Comparison of ENCODE assay signal across 10 cellular contexts in the genomic region with DNA sequence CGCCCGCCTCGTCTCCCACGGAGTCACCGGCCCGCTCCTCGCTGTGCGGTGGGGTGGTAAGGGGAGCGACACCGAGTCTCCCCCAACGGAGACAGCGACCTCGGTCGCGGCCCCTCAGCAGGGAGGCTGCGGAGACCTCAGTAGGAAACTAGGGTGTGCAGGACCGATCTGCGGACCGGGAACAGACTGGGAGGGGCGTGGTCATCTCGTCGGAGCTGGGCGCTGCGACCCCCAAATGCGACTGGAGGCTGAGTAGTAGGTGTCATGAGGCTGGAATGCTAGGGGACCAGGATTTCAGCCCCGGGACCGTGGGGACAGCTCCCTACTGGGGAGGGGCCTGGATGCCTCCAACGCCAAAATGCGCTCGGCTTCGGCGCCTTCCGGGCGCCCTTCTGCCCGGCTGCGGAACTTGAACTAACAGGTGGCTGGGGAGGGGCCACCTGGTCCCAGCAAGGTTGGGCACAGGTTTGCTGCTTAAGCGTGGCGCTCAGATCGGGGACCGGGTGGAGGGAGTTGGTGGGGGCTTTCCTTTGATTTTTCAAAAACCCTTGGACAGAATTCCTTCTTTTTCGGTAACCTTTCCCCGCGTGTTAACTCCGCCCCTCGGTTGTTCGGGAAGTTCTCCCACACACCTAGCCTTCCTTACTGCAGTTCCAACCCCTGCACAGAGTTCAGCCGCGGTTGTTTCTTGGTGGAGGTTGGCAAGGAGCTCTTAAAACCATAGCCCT. TPM values are rescaled to one million over a fixed set of nuclear protein-coding genes. Genes with fewer than 3 reads are reported as not detected.
DNase-seq lines count a peak whose midpoint lies in the region; ATAC-seq and TF ChIP-seq lines count a peak whose summit lies in the region.
"Had no signal": no experiment of that assay in that cellular context is flagged by ENCODE, and none has a peak within 500 bp of the region (broad histone marks: within the 10 kb centered on the region; RNA-seq: fewer than 3 reads in every experiment).

No MANE protein-coding gene starts in this region.

- H3K27ac Mint-ChIP-seq in activated naive CD4-positive, alpha-beta T cell treated with anti-CD3 and anti-CD28 coated beads, Interleukin-2, amount 10 ng/mL, durations not matched to agents 7 days and 5 days = no peak overlapping the region
- peak overlapping the region; percentile 81 to 96 (median 89) for H3K27ac Mint-ChIP-seq in brain

- H3K4me3 ChIP-seq in lung (peak overlapping the region; percentile 26), upper lobe of right lung (peak overlapping the region; percentile 42)

- no peaks in the 10 kb centered on the region for H3K36me3 Mint-ChIP-seq in activated naive CD4-positive, alpha-beta T cell treated with anti-CD3 and anti-CD28 coated beads, Interleukin-2, amount 10 ng/mL, durations not matched to agents 7 days and 5 days
- peaks cover 18% of the 10 kb centered on the region for H3K36me3 Mint-ChIP-seq in brain

- DNase-seq in activated naive CD4-positive, alpha-beta T cell treated with anti-CD3 and anti-CD28 coated beads, Interleukin-2, amount 10 ng/mL, durations not matched to agents 7 days and 5 days = peak; percentile 27
- DNase-seq in activated naive CD4-positive, alpha-beta T cell (lab: John Stamatoyannopoulos, UW) = no peak
- DNase-seq in lung (ENCODE audit: low spot score) (no peak), upper lobe of right lung (no peak), posterior cingulate gyrus (no peak), SIG-M5 (lab: John Stamatoyannopoulos, UW) (no peak)

- WGBS in lung, 2 donors = 2 to 5% methylated on average over 48 of the region's 48 CpGs

- H3K36me3 ChIP-seq in lung (ENCODE audit: control insufficient read depth in 2 of 2, insufficient read depth in 2 of 2, low read length in 2 of 2) (no peaks in the 10 kb centered on the region), upper lobe of right lung (no peaks in the 10 kb centered on the region)

- peaks cover 0 to 4% of the 10 kb centered on the region in 2 donors for H3K9me3 ChIP-seq in lung (ENCODE audit: control insufficient read depth in 2 of 2, insufficient read depth in 1 of 2, low read length in 1 of 2)
- H3K9me3 ChIP-seq in upper lobe of right lung = no peaks in the 10 kb centered on the region

- H3K4me1 Mint-ChIP-seq in activated naive CD4-positive, alpha-beta T cell treated with anti-CD3 and anti-CD28 coated beads, Interleukin-2, amount 10 ng/mL, durations not matched to agents 7 days and 5 days = peaks cover 16% of the 10 kb centered on the region
- peaks cover 71% of the 10 kb centered on the region for H3K4me1 Mint-ChIP-seq in brain

- TF ChIP-seq CTCF in brain (conservative IDR thresholded peaks at IDR 0.05) (no peak), lung (IDR thresholded peaks at IDR 0.05; ENCODE audit: control extremely low read depth, extremely low read depth) (no peak), upper lobe of right lung (IDR thresholded peaks at IDR 0.05) (no peak)

- ATAC-seq in lung (ENCODE audit: insufficient read depth, low FRiP score) (no peak), upper lobe of right lung (peak; percentile 43), HG03196 (IDR thresholded peaks at IDR 0.05; ENCODE audit: unreplicated experiment) (no peak)

- peaks cover 96% of the 10 kb centered on the region for H3K27me3 Mint-ChIP-seq in activated naive CD4-positive, alpha-beta T cell treated with anti-CD3 and anti-CD28 coated beads, Interleukin-2, amount 10 ng/mL, durations not matched to agents 7 days and 5 days
- H3K27me3 Mint-ChIP-seq in brain = peaks cover 10% of the 10 kb centered on the region

- H3K4me3 Mint-ChIP-seq in activated naive CD4-positive, alpha-beta T cell treated with anti-CD3 and anti-CD28 coated beads, Interleukin-2, amount 10 ng/mL, durations not matched to agents 7 days and 5 days = peak overlapping the region; percentile 50
- H3K4me3 Mint-ChIP-seq in brain = peak overlapping the region; percentile 86 to 95 (median 90)

- CTCF ChIA-PET in activated naive CD4-positive, alpha-beta T cell treated with anti-CD3 and anti-CD28 coated beads, Interleukin-2, amount 10 ng/mL, durations not matched to agents 7 days and 5 days (lab: Charles Lee) = no interaction called here

- peaks cover 0 to 16% of the 10 kb centered on the region in 2 donors for H3K4me1 ChIP-seq in lung (ENCODE audit: control insufficient read depth in 2 of 2, insufficient read depth in 2 of 2, low read length in 2 of 2)
- H3K4me1 ChIP-seq in upper lobe of right lung = peaks cover 6% of the 10 kb centered on the region

- H3K27me3 ChIP-seq in lung (ENCODE audit: control insufficient read depth, insufficient read depth) (peaks cover 3% of the 10 kb centered on the region), upper lobe of right lung (peaks cover 46% of the 10 kb centered on the region)

- intact Hi-C loops in upper lobe of right lung (cut with DNase I) (no loop called here), posterior cingulate gyrus (cut with DNase I) (no loop called here)

- H3K9me3 Mint-ChIP-seq in activated naive CD4-positive, alpha-beta T cell treated with anti-CD3 and anti-CD28 coated beads, Interleukin-2, amount 10 ng/mL, durations not matched to agents 7 days and 5 days = no peaks in the 10 kb centered on the region
- peaks cover 0 to 6% (median 0%) of the 10 kb centered on the region in 5 experiments for H3K9me3 Mint-ChIP-seq in brain

- H3K27ac ChIP-seq in lung (ENCODE audit: low read depth in 1 of 2, low read length in 1 of 2) = no peak overlapping the region
- no peak overlapping the region for H3K27ac ChIP-seq in upper lobe of right lung

RNA-seq across cellular contexts. Expression of a gene that starts 1.5 kb away (rescaled TPM):
- 50.9 TPM for polyA plus RNA-seq in brain (ENCODE audit: insufficient read depth, low read depth, low replicate concordance)
- total RNA-seq in lung = 1 to 10 TPM; 2.3 to 5.4 TPM
- polyA plus RNA-seq in lung = 1 to 10 TPM; 2.8 to 9.4 TPM
- total RNA-seq in upper lobe of right lung = 9.3 TPM
- total RNA-seq: dermis microvascular lymphatic vessel endothelial cell, LHCN-M2 had no signal
